In the genomic region with DNA sequence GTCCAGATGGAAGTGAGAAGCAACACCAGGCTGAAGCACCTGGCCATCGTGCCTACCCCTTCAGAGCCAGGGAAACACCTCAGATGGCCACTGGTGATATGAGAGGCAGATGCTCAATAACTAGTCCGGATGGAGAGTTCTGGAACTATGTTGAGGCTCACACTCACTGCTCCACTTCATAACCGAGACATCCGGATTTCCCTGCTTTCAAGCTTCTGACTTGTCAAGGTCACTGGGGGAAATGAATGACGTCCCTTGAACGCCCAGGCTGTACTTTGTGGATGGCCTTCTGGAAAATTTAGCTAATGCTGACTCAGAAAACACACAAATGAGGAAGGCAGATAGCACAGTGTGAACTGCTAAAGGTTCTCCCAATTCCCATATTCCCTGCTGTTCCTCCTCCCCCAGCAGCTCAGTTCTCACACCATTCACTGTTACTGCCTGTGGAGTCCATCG, we compare ENCODE assay signal across 14 cellular contexts. TPM values are rescaled to one million over a fixed set of nuclear protein-coding genes. Genes with fewer than 3 reads are reported as not detected.
DNase-seq lines count a peak whose midpoint lies in the region; ATAC-seq, FAIRE-seq and TF ChIP-seq lines count a peak whose summit lies in the region.
"Had no signal": no experiment of that assay in that cellular context is flagged by ENCODE, and none has a peak within 500 bp of the region (broad histone marks: within the 10 kb centered on the region; RNA-seq: fewer than 3 reads in every experiment).

A gene with protein sequence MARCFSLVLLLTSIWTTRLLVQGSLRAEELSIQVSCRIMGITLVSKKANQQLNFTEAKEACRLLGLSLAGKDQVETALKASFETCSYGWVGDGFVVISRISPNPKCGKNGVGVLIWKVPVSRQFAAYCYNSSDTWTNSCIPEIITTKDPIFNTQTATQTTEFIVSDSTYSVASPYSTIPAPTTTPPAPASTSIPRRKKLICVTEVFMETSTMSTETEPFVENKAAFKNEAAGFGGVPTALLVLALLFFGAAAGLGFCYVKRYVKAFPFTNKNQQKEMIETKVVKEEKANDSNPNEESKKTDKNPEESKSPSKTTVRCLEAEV (minus strand): TSS at position 180 of the 456 bp plus-strand sequence. CDS start 133 bp downstream, at position 47.

- no peak within 1 kb of the TSS for H2BK5ac ChIP-seq in H1 (ENCODE audit: low read depth, low read length)

- no peaks in the 10 kb centered on the region for H4K20me1 ChIP-seq in H1 (replicated peaks in 1 of 2; ENCODE audit: control insufficient read depth in 1 of 2, insufficient read depth in 2 of 2, low read length in 2 of 2)

- no peak within 1 kb of the TSS for H3K14ac ChIP-seq in H1 (ENCODE audit: insufficient read length)

- no peak within 1 kb of the TSS for H4K8ac ChIP-seq in H1 (ENCODE audit: extremely low read depth, insufficient read depth, low read length)

- H4K91ac ChIP-seq in H1 (replicated peaks; ENCODE audit: insufficient read length, low read length), result no peak within 1 kb of the TSS

- H3K9ac ChIP-seq in H1 (replicated peaks in 1 of 4; ENCODE audit: extremely low read depth in 1 of 4, low read depth in 3 of 4, low read length in 3 of 4), result no peak within 1 kb of the TSS

- no peak within 1 kb of the TSS for H3K4ac ChIP-seq in H1 (replicated peaks; ENCODE audit: insufficient read length, low read depth, low read length)

- no peaks in the 10 kb centered on the region for H3K9me3 ChIP-seq in H1 (ENCODE audit: insufficient read depth in 2 of 2, low read depth in 1 of 2, low read length in 1 of 2)
- no peaks in the 10 kb centered on the region for H3K9me3 ChIP-seq in left lung
- H3K9me3 ChIP-seq in prostate gland, result no peaks in the 10 kb centered on the region

- CTCF ChIA-PET in H1 (lab: Charles Lee; ENCODE audit: partially characterized antibody) (interaction anchor here (1.0 to 2.0 kb wide), 2 partner anchors 86 to 162 kb away, joined by 3 to 5 read pairs; no protein-coding TSS in a partner anchor), RWPE1 (lab: Yijun Ruan, JAX) (no interaction called here)

- DNase-seq in CD1c-positive myeloid dendritic cell (ENCODE audit: extremely low spot score) (peak; percentile 6), H1 (ENCODE audit: low read depth in 1 of 2, low spot score in 2 of 2) (no peak), left lung (no peak), sciatic nerve (ENCODE audit: low spot score) (no peak), prostate gland (ENCODE audit: low spot score) (no peak), T-helper 9 cell (no peak), NCI-H1694 (lab: John Stamatoyannopoulos, UW) (no peak), RWPE1 (ENCODE audit: low spot score) (no peak)
- DNase-seq: DMS 273 treated with DMSO at 0.1 percent for 48 hours; HFFc6; NCI-H2171; PC-9; stimulated activated CD8-positive, alpha-beta memory T cell treated with anti-CD3 and anti-CD28 coated beads, Interleukin-4, amount 100 ng/mL, for 48 hours had no signal

- H3K27me3 ChIP-seq in H1 (replicated peaks in 1 of 4; ENCODE audit: control insufficient read depth in 3 of 4, extremely low read depth in 1 of 4, insufficient read depth in 3 of 4, low read length in 3 of 4) (no peaks in the 10 kb centered on the region), left lung (no peaks in the 10 kb centered on the region), prostate gland (replicated peaks; ENCODE audit: insufficient read depth) (no peaks in the 10 kb centered on the region)

- H3K36me3 ChIP-seq in H1 (ENCODE audit: control insufficient read depth in 2 of 4, insufficient read depth in 4 of 4, low read length in 3 of 4) (no peaks in the 10 kb centered on the region), left lung (no peaks in the 10 kb centered on the region), prostate gland (no peaks in the 10 kb centered on the region)

- no peak within 1 kb of the TSS for H2AFZ ChIP-seq in H1 (ENCODE audit: low read length)
- H2AFZ ChIP-seq: PC-9 had no signal

- 90% methylated on average over 7 of the region's 7 CpGs; no CpG with 5 or more reads in 1 of the 2 experiments for WGBS in H1 (ENCODE audit: extremely low coverage in 1 of 2, insufficient coverage in 1 of 2, insufficient read length in 1 of 2, insufficient replicate concordance in 2 of 2, low coverage in 1 of 2, low lambda C conversion rate in 2 of 2, missing lambda C conversion rate in 1 of 2), 2 experiments
- 68% methylated on average over 7 of the region's 7 CpGs for WGBS in prostate gland

- peak within 1 kb of the TSS; percentile 62; the same call in 1 of the 2 replicates for H2BK20ac ChIP-seq in H1 (ENCODE audit: low read length)

- H3K27ac ChIP-seq in H1 (ENCODE audit: low read depth, low read length), result no peak within 1 kb of the TSS
- peak within 1 kb of the TSS; percentile 41 to 66 for H3K27ac ChIP-seq in left lung
- no peak within 1 kb of the TSS for H3K27ac ChIP-seq in prostate gland
- no peak within 1 kb of the TSS for H3K27ac ChIP-seq in RWPE1
- H3K27ac ChIP-seq: PC-9 had no signal

- H3K79me1 ChIP-seq in H1 (ENCODE audit: low read depth, low read length), result no peaks in the 10 kb centered on the region

- no peak for TF ChIP-seq RAD21 in H1 (IDR thresholded peaks at IDR 0.05 in 1 of 2, conservative IDR thresholded peaks at IDR 0.05 in 1 of 2; ENCODE audit: low read depth in 2 of 2, low read length in 2 of 2)

- TF ChIP-seq CTCF in H1 (IDR thresholded peaks at IDR 0.05; ENCODE audit: control extremely low read depth in 1 of 3, insufficient read depth in 1 of 3, low read depth in 1 of 3, low read length in 3 of 3), result no peak
- no peak for TF ChIP-seq CTCF in left lung (IDR thresholded peaks at IDR 0.05)
- no peak for TF ChIP-seq CTCF in prostate gland (IDR thresholded peaks at IDR 0.05)
- no peak for TF ChIP-seq CTCF in RWPE1 (conservative IDR thresholded peaks at IDR 0.05; ENCODE audit: low read depth)

- H3K79me2 ChIP-seq in H1 (ENCODE audit: control insufficient read depth in 1 of 2, insufficient read depth in 2 of 2, low read length in 2 of 2), result no peaks in the 10 kb centered on the region

- no peak within 1 kb of the TSS; the same call in none of the 2 replicates for H2BK12ac ChIP-seq in H1 (ENCODE audit: low read depth, low read length)

- intact Hi-C loops in left lung (cut with DNase I) (no loop called here), sciatic nerve (cut with DNase I) (no loop called here), prostate gland (cut with DNase I) (no loop called here)

- TF ChIP-seq POLR2A in H1 (IDR thresholded peaks at IDR 0.05; ENCODE audit: control extremely low read depth in 1 of 2, low read depth in 2 of 2, low read length in 2 of 2), result no peak
- no peak for TF ChIP-seq POLR2A in prostate gland (IDR thresholded peaks at IDR 0.05)

- TF ChIP-seq EP300 in H1 (IDR thresholded peaks at IDR 0.05; ENCODE audit: borderline replicate concordance in 1 of 2, low read depth in 2 of 2, low read length in 2 of 2), result no peak

- H3K18ac ChIP-seq in H1 (ENCODE audit: extremely low read depth, low read length), result no peak within 1 kb of the TSS

- H3K56ac ChIP-seq in H1 (replicated peaks; ENCODE audit: insufficient read length, low read depth, low read length), result no peak within 1 kb of the TSS

- no peak within 1 kb of the TSS; a peak in 1 of 4 replicates for H3K4me2 ChIP-seq in H1 (ENCODE audit: insufficient read depth in 1 of 2, low read depth in 2 of 2, low read length in 2 of 2)
- H3K4me2 ChIP-seq: PC-9 had no signal

- H3K23ac ChIP-seq in H1 (ENCODE audit: insufficient read length), result no peak within 1 kb of the TSS

- H4K5ac ChIP-seq in H1 (ENCODE audit: insufficient read length, low read depth, low read length), result no peak within 1 kb of the TSS

- H2BK120ac ChIP-seq in H1 (replicated peaks; ENCODE audit: low read depth, low read length), result peak within 1 kb of the TSS; percentile 24

- POLR2A ChIA-PET in H1 (lab: Charles Lee; ENCODE audit: partially characterized antibody), result no interaction called here
- POLR2A ChIA-PET in RWPE1 (lab: Yijun Ruan, JAX; ENCODE audit: low non-redundant PET), result no interaction called here

- H2BK15ac ChIP-seq in H1 (ENCODE audit: low read length), result no peak within 1 kb of the TSS

- H3K4me3 ChIP-seq in H1 (ENCODE audit: extremely low read depth in 1 of 4, insufficient read depth in 2 of 4, low read depth in 3 of 4, low read length in 4 of 4) (no peak within 1 kb of the TSS), left lung (peak within 1 kb of the TSS in 1 of 2 donors; percentile 16), prostate gland (no peak within 1 kb of the TSS)
- H3K4me3 ChIP-seq: PC-9 had no signal

- ATAC-seq in left lung, result peak; percentile 64
- peak; percentile 84 for ATAC-seq in sciatic nerve

- FAIRE-seq in H1 (lab: Jason Lieb, UNC), result no peak

- H3K4me1 ChIP-seq in H1 (replicated peaks in 1 of 4; ENCODE audit: control insufficient read depth in 3 of 4, insufficient read depth in 4 of 4, low read length in 3 of 4) (peaks cover 0 to 6% (median 0%) of the 10 kb centered on the region in 4 experiments; a peak in 4 of 7 replicates), left lung (peaks cover 0 to 41% of the 10 kb centered on the region in 2 donors), prostate gland (replicated peaks) (no peaks in the 10 kb centered on the region)

- no peak within 1 kb of the TSS for H2AK5ac ChIP-seq in H1 (ENCODE audit: low read depth, low read length)

- no peaks in the 10 kb centered on the region for H3K23me2 ChIP-seq in H1 (ENCODE audit: low read depth, low read length)

TF ChIP-seq in H1, 55 proteins besides CTCF, POLR2A, EP300 and RAD21:
- TF ChIP-seq POLR2AphosphoS5 (IDR thresholded peaks at IDR 0.05; ENCODE audit: low read depth, low read length) (no peak), BACH1 (IDR thresholded peaks at IDR 0.05; ENCODE audit: low read length) (0 out of 2 replicates have a peak, but pooled peaks have one; percentile 34)

RNA-seq across cellular contexts. Expression of the gene that starts here (rescaled TPM):
- total RNA-seq in H1 (2021; fragmentation: NEBNext Ultra II Directional; extraction: Animal tissue kit (Norgen Biotek cat#: 25700)), result 0.09 TPM in 1 of 2 replicates, not detected in the other
- not detected in 2 replicates for polyA plus RNA-seq in H1 (2011; rRNA removed)
- 0.05 TPM for polyA plus RNA-seq in H1 (2011; cell fraction: cytosol; rRNA removed)
- polyA plus RNA-seq in H1 (2011; cell fraction: nucleus; rRNA removed), result 0.11 TPM
- 0.13 to 0.21 TPM in 2 of 4 replicates, not detected in the others for polyA plus RNA-seq in H1 (2012, experiment 1 of 2)
- polyA plus RNA-seq in H1 (2012, experiment 2 of 2), result not detected
- 0.04 TPM for polyA plus RNA-seq in H1 (2013, experiment 1 of 2)
- 0.07 TPM for polyA plus RNA-seq in H1 (2013, experiment 2 of 2)
- polyA minus RNA-seq in H1 (2011; rRNA and poly(A)+ RNA removed), result 0.10 TPM in 1 of 2 replicates, not detected in the other
- polyA minus RNA-seq in H1 (2011; cell fraction: cytosol; rRNA and poly(A)+ RNA removed), result not detected
- not detected for polyA minus RNA-seq in H1 (2011; cell fraction: nucleus; rRNA and poly(A)+ RNA removed)
- total RNA-seq in left lung, result 10 to 100 TPM; 40.5 to 90.1 TPM
- total RNA-seq in sciatic nerve, result 48.4 TPM
- total RNA-seq in prostate gland, result 1 to 10 TPM; 2.5 to 9.8 TPM
- total RNA-seq: A172, PC-9 had no signal

Comparison
In these comparisons a context has a peak if more than half of its experiments do, and no peak if none do; other contexts are left out.
1. H3K27ac ChIP-seq: peak in left lung (2 of 2); none in H1 (single experiment), prostate gland (0 of 2) and RWPE1 (single experiment).